Comparison of ENCODE assay signal across 1 cellular context in the genomic region with DNA sequence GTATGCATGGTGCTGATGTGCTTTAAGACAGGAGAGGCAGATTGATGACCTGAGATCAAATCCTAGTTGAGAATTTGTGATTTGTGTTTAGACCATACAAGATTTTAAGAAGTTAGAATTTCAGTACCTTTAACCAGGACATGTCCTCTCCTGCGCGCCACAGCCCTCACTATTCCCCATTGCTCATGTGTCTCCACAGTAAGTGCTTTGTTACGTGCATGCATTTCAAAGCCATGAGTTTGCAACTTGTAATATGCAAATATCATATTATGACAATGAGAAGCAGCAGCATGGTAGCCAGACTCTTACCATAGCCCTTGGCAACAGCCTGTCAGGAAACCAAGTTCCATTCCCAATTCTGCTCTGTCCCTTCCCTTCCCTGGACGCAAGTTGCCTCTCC.
TF ChIP-seq lines count a peak whose summit lies in the region.

No MANE protein-coding gene starts in this region.

TF ChIP-seq in H1, 55 proteins besides CTCF, POLR2A, EP300 and RAD21 (continued from another document):
- TF ChIP-seq, protein P1, sequence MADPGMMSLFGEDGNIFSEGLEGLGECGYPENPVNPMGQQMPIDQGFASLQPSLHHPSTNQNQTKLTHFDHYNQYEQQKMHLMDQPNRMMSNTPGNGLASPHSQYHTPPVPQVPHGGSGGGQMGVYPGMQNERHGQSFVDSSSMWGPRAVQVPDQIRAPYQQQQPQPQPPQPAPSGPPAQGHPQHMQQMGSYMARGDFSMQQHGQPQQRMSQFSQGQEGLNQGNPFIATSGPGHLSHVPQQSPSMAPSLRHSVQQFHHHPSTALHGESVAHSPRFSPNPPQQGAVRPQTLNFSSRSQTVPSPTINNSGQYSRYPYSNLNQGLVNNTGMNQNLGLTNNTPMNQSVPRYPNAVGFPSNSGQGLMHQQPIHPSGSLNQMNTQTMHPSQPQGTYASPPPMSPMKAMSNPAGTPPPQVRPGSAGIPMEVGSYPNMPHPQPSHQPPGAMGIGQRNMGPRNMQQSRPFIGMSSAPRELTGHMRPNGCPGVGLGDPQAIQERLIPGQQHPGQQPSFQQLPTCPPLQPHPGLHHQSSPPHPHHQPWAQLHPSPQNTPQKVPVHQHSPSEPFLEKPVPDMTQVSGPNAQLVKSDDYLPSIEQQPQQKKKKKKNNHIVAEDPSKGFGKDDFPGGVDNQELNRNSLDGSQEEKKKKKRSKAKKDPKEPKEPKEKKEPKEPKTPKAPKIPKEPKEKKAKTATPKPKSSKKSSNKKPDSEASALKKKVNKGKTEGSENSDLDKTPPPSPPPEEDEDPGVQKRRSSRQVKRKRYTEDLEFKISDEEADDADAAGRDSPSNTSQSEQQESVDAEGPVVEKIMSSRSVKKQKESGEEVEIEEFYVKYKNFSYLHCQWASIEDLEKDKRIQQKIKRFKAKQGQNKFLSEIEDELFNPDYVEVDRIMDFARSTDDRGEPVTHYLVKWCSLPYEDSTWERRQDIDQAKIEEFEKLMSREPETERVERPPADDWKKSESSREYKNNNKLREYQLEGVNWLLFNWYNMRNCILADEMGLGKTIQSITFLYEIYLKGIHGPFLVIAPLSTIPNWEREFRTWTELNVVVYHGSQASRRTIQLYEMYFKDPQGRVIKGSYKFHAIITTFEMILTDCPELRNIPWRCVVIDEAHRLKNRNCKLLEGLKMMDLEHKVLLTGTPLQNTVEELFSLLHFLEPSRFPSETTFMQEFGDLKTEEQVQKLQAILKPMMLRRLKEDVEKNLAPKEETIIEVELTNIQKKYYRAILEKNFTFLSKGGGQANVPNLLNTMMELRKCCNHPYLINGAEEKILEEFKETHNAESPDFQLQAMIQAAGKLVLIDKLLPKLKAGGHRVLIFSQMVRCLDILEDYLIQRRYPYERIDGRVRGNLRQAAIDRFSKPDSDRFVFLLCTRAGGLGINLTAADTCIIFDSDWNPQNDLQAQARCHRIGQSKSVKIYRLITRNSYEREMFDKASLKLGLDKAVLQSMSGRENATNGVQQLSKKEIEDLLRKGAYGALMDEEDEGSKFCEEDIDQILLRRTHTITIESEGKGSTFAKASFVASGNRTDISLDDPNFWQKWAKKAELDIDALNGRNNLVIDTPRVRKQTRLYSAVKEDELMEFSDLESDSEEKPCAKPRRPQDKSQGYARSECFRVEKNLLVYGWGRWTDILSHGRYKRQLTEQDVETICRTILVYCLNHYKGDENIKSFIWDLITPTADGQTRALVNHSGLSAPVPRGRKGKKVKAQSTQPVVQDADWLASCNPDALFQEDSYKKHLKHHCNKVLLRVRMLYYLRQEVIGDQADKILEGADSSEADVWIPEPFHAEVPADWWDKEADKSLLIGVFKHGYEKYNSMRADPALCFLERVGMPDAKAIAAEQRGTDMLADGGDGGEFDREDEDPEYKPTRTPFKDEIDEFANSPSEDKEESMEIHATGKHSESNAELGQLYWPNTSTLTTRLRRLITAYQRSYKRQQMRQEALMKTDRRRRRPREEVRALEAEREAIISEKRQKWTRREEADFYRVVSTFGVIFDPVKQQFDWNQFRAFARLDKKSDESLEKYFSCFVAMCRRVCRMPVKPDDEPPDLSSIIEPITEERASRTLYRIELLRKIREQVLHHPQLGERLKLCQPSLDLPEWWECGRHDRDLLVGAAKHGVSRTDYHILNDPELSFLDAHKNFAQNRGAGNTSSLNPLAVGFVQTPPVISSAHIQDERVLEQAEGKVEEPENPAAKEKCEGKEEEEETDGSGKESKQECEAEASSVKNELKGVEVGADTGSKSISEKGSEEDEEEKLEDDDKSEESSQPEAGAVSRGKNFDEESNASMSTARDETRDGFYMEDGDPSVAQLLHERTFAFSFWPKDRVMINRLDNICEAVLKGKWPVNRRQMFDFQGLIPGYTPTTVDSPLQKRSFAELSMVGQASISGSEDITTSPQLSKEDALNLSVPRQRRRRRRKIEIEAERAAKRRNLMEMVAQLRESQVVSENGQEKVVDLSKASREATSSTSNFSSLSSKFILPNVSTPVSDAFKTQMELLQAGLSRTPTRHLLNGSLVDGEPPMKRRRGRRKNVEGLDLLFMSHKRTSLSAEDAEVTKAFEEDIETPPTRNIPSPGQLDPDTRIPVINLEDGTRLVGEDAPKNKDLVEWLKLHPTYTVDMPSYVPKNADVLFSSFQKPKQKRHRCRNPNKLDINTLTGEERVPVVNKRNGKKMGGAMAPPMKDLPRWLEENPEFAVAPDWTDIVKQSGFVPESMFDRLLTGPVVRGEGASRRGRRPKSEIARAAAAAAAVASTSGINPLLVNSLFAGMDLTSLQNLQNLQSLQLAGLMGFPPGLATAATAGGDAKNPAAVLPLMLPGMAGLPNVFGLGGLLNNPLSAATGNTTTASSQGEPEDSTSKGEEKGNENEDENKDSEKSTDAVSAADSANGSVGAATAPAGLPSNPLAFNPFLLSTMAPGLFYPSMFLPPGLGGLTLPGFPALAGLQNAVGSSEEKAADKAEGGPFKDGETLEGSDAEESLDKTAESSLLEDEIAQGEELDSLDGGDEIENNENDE (IDR thresholded peaks at IDR 0.05; ENCODE audit: insufficient replicate concordance, low read length), result no peak
- TF ChIP-seq GABPA (IDR thresholded peaks at IDR 0.05; ENCODE audit: borderline replicate concordance, insufficient read depth, low read length) (no peak), GTF2F1 (IDR thresholded peaks at IDR 0.05; ENCODE audit: borderline replicate concordance, low read depth, low read length) (no peak), SP2 (IDR thresholded peaks at IDR 0.05; ENCODE audit: low read length) (no peak), PHF8 (conservative IDR thresholded peaks at IDR 0.05; ENCODE audit: low read depth, low read length) (no peak), SIX5 (IDR thresholded peaks at IDR 0.05; ENCODE audit: low read depth, low read length) (no peak), KDM5A (IDR thresholded peaks at IDR 0.05; ENCODE audit: low read length) (no peak)
- TF ChIP-seq, protein P2, sequence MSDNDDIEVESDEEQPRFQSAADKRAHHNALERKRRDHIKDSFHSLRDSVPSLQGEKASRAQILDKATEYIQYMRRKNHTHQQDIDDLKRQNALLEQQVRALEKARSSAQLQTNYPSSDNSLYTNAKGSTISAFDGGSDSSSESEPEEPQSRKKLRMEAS (IDR thresholded peaks at IDR 0.05), result no peak
